Comparison of ENCODE assay signal across 10 cellular contexts in genomic region chr7:43625453-43625852, GRCh38. TPM values are rescaled to one million over a fixed set of nuclear protein-coding genes. Genes with fewer than 3 reads are reported as not detected.
A peak's percentile ranks its signal among the peaks of the same experiment; 100 is the strongest.
DNase-seq lines count a peak whose midpoint lies in the region; ATAC-seq and TF ChIP-seq lines count a peak whose summit lies in the region.
"Had no signal": no experiment of that assay in that cellular context is flagged by ENCODE, and none has a peak within 500 bp of the region (broad histone marks: within the 10 kb centered on the region; RNA-seq: fewer than 3 reads in every experiment).

No MANE protein-coding gene starts in this region.

- intact Hi-C loops in natural killer cell (cut with micrococcal nuclease): loop anchor here (1.0 to 5.0 kb wide), 3 partner anchors 24 to 72 kb away; no protein-coding TSS in a partner anchor

- in situ Hi-C loops in G401 (cut with HindIII; ENCODE audit: low sequenced_read_pairs) (no loop called here), GM13977 (cut with MboI; ENCODE audit: low pct_unique_long_range_greater_than_20kb, low sequenced_read_pairs, unreplicated experiment) (no loop called here)

- DNase-seq in activated CD4-positive, alpha-beta T cell treated with anti-CD3 and anti-CD28 coated beads, Interleukin-2, amount 50 U/mL, for 1 hour: peak; percentile 29
- DNase-seq in natural killer cell: peak; percentile 76
- DNase-seq in G401 (ENCODE audit: low spot score): no peak
- DNase-seq in UCSD-AML1 (lab: John Stamatoyannopoulos, UW; ENCODE audit: unreplicated experiment): no peak
- DNase-seq in GM13977 (ENCODE audit: low spot score): no peak
- DNase-seq: HCEC 1CT, retina had no signal

- H3K27ac Mint-ChIP-seq in natural killer cell: no peak overlapping the region

- H3K9me3 Mint-ChIP-seq in natural killer cell: no peaks in the 10 kb centered on the region

- peak; percentile 44 for ATAC-seq in GM19035 (IDR thresholded peaks at IDR 0.05; ENCODE audit: unreplicated experiment)
- peak; percentile 64 for ATAC-seq in HG02759 (IDR thresholded peaks at IDR 0.05; ENCODE audit: unreplicated experiment)
- peak; percentile 82 to 97 (median 93) for ATAC-seq in natural killer cell
- ATAC-seq in HG03520 (IDR thresholded peaks at IDR 0.05; ENCODE audit: unreplicated experiment): no peak

- peaks cover 79 to 80% of the 10 kb centered on the region in 2 donors for H3K4me1 Mint-ChIP-seq in natural killer cell

- H3K27me3 Mint-ChIP-seq in natural killer cell (ENCODE audit: low read depth in 2 of 2): no peaks in the 10 kb centered on the region

- TF ChIP-seq CTCF in natural killer cell (IDR thresholded peaks at IDR 0.05) (no peak), GM13977 (IDR thresholded peaks at IDR 0.05; ENCODE audit: extremely low read depth, insufficient read depth, missing control alignments) (no peak)

- H3K4me3 Mint-ChIP-seq in natural killer cell: peak overlapping the region; percentile 86

- H3K36me3 Mint-ChIP-seq in natural killer cell: peaks cover 18% of the 10 kb centered on the region

RNA-seq across cellular contexts. Expression of gene STK17A, which starts 42.5 kb away (rescaled TPM):
- total RNA-seq in natural killer cell: 100 to 1,000 TPM in 2 of 3 donors, 10 to 100 TPM in 1; 92.9 to 135 (median 111) TPM
- total RNA-seq in G401 (2014; rRNA removed; shearing (Covaris generic)): 146 and 170 TPM in 2 replicates

Comparison
In these comparisons a context has a peak if more than half of its experiments do, and no peak if none do; other contexts are left out.
1. DNase-seq: peak in activated CD4-positive, alpha-beta T cell treated with anti-CD3 and anti-CD28 coated beads, Interleukin-2, amount 50 U/mL, for 1 hour (single experiment) and natural killer cell (single experiment); none in G401 (single experiment), UCSD-AML1 (single experiment) and GM13977 (single experiment).